18 cellular contexts compared by ENCODE assay signal in the genomic region with DNA sequence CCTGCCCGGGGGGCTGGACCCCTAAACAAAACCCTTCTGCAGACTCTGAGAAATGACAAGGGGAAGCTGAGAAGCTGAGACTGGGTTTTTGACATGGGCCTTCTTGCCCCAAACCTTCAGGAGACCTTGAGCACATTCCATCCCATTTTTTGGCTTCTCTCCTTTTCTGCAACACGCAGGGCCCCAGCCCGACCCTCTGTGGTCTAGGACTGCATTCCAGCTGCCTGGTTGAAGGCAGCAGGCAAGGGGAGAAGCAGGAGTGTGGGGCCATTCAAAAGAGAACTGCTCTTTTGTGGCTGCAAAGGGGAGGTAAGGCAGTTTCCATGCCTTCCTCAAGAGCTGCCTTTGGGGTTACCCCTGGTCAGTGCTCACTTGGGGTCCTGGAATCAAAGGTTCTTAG.
"Had no signal": no experiment of that assay in that cellular context is flagged by ENCODE, and none has a peak within 500 bp of the region (broad histone marks: within the 10 kb centered on the region; RNA-seq: fewer than 3 reads in every experiment).

No MANE protein-coding gene starts in this region.

- H3K4me3 Mint-ChIP-seq: memory B cell; mesothelial cell of epicardium; natural killer cell treated with Interleukin-12 subunit alpha and Interleukin-12 subunit beta and Interleukin-15 and Interleukin-18, amount 100 ng/mL, for 72 hours had no signal

- DNase-seq: colonic mucosa; dermis blood vessel endothelial cell; foreskin keratinocyte; kidney; left cardiac atrium; left ventricle myocardium inferior; lower lobe of right lung; psoas muscle; retina; right lobe of liver; stimulated activated CD4-positive, alpha-beta T cell treated with anti-CD3 and anti-CD28 coated beads, Interleukin-2, amount 100 ng/mL, for 24 hours; stimulated activated naive CD4-positive, alpha-beta T cell treated with Interleukin-2 at 50 U/mL for 16 hours; trophoblast cell had no signal

- H3K4me3 ChIP-seq: colonic mucosa, hepatocyte, left ventricle myocardium inferior, lower lobe of right lung, psoas muscle, right lobe of liver had no signal

- H3K79me2 ChIP-seq: hepatocyte, parathyroid adenoma had no signal

- H3K36me3 Mint-ChIP-seq: memory B cell; mesothelial cell of epicardium; natural killer cell treated with Interleukin-12 subunit alpha and Interleukin-12 subunit beta and Interleukin-15 and Interleukin-18, amount 100 ng/mL, for 72 hours had no signal

- H3K9me3 ChIP-seq: colonic mucosa, left ventricle myocardium inferior, lower lobe of right lung, psoas muscle, right lobe of liver had no signal

- ATAC-seq: foreskin keratinocyte; left cardiac atrium; lower lobe of right lung; natural killer cell treated with Interleukin-12 subunit alpha and Interleukin-12 subunit beta and Interleukin-15 and Interleukin-18, amount 100 ng/mL, for 72 hours; psoas muscle; right lobe of liver had no signal

- H3K27me3 ChIP-seq: colonic mucosa, hepatocyte, right lobe of liver had no signal

- H2AFZ ChIP-seq: hepatocyte, parathyroid adenoma had no signal

- H3K27ac ChIP-seq: colonic mucosa, foreskin keratinocyte, hepatocyte, left ventricle myocardium inferior, lower lobe of right lung, parathyroid adenoma, psoas muscle, right lobe of liver had no signal

- H3K9me3 Mint-ChIP-seq: memory B cell; mesothelial cell of epicardium; natural killer cell treated with Interleukin-12 subunit alpha and Interleukin-12 subunit beta and Interleukin-15 and Interleukin-18, amount 100 ng/mL, for 72 hours had no signal

- H3K4me1 ChIP-seq: colonic mucosa, foreskin keratinocyte, left ventricle myocardium inferior, lower lobe of right lung, parathyroid adenoma, psoas muscle, right lobe of liver had no signal

- H3K9ac ChIP-seq: parathyroid adenoma had no signal

- H3K4me2 ChIP-seq: hepatocyte had no signal

- H3K27ac Mint-ChIP-seq: memory B cell, mesothelial cell of epicardium had no signal

- H3K36me3 ChIP-seq: colonic mucosa, left ventricle myocardium inferior, lower lobe of right lung, right lobe of liver had no signal
